Comparison of ENCODE assay signal across 32 cellular contexts in genomic region chr13:36559388-36559787, GRCh38.
"Had no signal": no experiment of that assay in that cellular context is flagged by ENCODE, and none has a peak within 500 bp of the region (broad histone marks: within the 10 kb centered on the region; RNA-seq: fewer than 3 reads in every experiment).

No MANE protein-coding gene starts in this region.

- DNase-seq: activated CD4-positive, alpha-beta memory T cell treated with anti-CD3 and anti-CD28 coated beads, Interleukin-2, amount 10 ng/mL, durations not matched to agents 7 days and 5 days; activated CD4-positive, alpha-beta T cell treated with anti-CD3 and anti-CD28 coated beads for 1 hour; activated CD4-positive, alpha-beta T cell treated with anti-CD3 and anti-CD28 coated beads for 48 hours; activated CD4-positive, CD25-positive, alpha-beta regulatory T cell; activated CD8-positive, alpha-beta memory T cell treated with anti-CD3 and anti-CD28 coated beads for 24 hours; activated CD8-positive, alpha-beta memory T cell treated with anti-CD3 and anti-CD28 coated beads, Interleukin-2, amount 10 ng/mL, durations not matched to agents 7 days and 5 days; activated CD8-positive, alpha-beta memory T cell treated with anti-CD3 and anti-CD28 coated beads, Interleukin-2, amount 50 U/mL, for 48 hours; activated effector memory CD4-positive, alpha-beta T cell treated with anti-CD3 and anti-CD28 coated beads, Interleukin-2, amount 50 U/mL, for 16 hours; activated naive CD4-positive, alpha-beta T cell; activated naive CD4-positive, alpha-beta T cell treated with anti-CD3 and anti-CD28 coated beads, Interleukin-2, amount 50 U/mL, for 16 hours; activated naive CD8-positive, alpha-beta T cell treated with anti-CD3 and anti-CD28 coated beads for 36 hours; activated T-cell treated with anti-CD3 and anti-CD28 coated beads, Interleukin-2, amount 50 U/mL, for 72 hours; amniotic stem cell; aorta; brain microvascular endothelial cell; central memory CD4-positive, alpha-beta T cell; Karpas-422; NCI-H1105; NCI-H1417 treated with DMSO at 0.1 percent for 48 hours; NCI-H187 treated with DMSO at 0.1 percent for 48 hours; NCI-H2171 treated with DMSO at 0.1 percent for 48 hours; NCI-H226; NCI-H446 treated with DMSO at 0.1 percent for 48 hours; NCI-H526; NCI-H774; SHP77; SJCRH30; T1000; WERI-Rb-1 had no signal

- H3K9me3 ChIP-seq: SJCRH30 had no signal

- H3K27me3 ChIP-seq: brain microvascular endothelial cell had no signal

- ATAC-seq: activated CD8-positive, alpha-beta memory T cell treated with anti-CD3 and anti-CD28 coated beads, Interleukin-2, amount 10 ng/mL, durations not matched to agents 7 days and 5 days; activated T-cell treated with anti-CD3 and anti-CD28 coated beads, Interleukin-2, amount 50 U/mL, for 72 hours; activated T-helper 17 cell treated with anti-CD3 and anti-CD28 coated beads, Interleukin-2, amount 50 U/mL, for 72 hours; Panc1 had no signal

- H3K4me1 ChIP-seq: SJCRH30 had no signal

- H3K4me3 ChIP-seq: SJCRH30, SK-N-MC had no signal

- H3K36me3 ChIP-seq: brain microvascular endothelial cell, SJCRH30, WERI-Rb-1 had no signal

- H3K27ac ChIP-seq: brain microvascular endothelial cell, SJCRH30, SK-N-MC, WERI-Rb-1 had no signal
